In the genomic region with DNA sequence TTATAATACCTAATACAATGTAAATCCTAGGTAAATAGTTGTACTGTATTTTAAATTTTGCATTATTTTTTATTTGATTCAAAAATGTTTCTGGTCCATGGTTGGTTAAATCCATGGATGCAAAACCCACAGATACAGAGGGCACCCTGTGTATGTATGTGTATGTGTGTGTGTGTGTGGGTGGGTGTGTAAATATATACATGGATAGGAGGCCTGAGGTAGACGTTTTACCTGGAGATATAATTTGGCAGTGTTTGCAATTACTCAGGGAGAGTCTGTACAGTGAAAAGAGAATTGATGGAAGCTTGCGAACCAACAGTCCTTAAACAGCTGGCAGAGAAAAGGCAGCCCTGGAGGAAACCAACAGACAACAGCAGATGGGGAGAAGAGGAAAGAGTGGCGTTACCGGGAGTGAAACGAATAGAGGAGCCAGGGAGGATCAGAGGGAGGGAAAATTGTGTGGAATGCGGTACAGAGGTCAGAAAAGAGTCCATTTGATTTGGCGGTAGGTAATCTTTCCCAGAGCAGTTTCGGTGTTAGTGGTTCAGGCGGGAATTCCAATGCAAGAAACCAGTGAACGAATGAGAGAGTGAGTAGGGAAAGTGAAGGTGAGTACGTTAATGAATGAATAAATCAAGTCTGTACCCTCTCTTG, we compare ENCODE assay signal across 8 cellular contexts. TPM values are rescaled to one million over a fixed set of nuclear protein-coding genes. Genes with fewer than 3 reads are reported as not detected.
DNase-seq lines count a peak whose midpoint lies in the region; ATAC-seq and TF ChIP-seq lines count a peak whose summit lies in the region.

No MANE protein-coding gene starts in this region.

- H2AFZ ChIP-seq in neuronal stem cell (ENCODE audit: low read length) = peak overlapping the region; percentile 92

- no peaks in the 10 kb centered on the region for H3K27me3 Mint-ChIP-seq in T-helper 17 cell

- H3K36me3 ChIP-seq in neuronal stem cell (replicated peaks in 1 of 2; ENCODE audit: control insufficient read depth in 2 of 2, insufficient read depth in 2 of 2, low read length in 2 of 2) = peaks cover 0 to 17% of the 10 kb centered on the region in 2 donors

- no peak overlapping the region for H3K4ac ChIP-seq in neuronal stem cell (ENCODE audit: low read length)

- H3K4me3 ChIP-seq in HL-60 (replicated peaks; ENCODE audit: insufficient read depth, low read length) (peak overlapping the region; percentile 78), fibroblast of pulmonary artery (replicated peaks; ENCODE audit: low read depth, low read length) (peak overlapping the region; percentile 65), neuronal stem cell (ENCODE audit: low read length in 2 of 2) (peak overlapping the region; percentile 89 to 91)

- H3K27ac ChIP-seq in C4-2B (peak overlapping the region; percentile 84), HL-60 (replicated peaks) (peak overlapping the region; percentile 96), neuronal stem cell (replicated peaks; ENCODE audit: low read length) (no peak overlapping the region)

- H3K9ac ChIP-seq in neuronal stem cell (ENCODE audit: low read depth, low read length, poor library complexity) = no peak overlapping the region

- H3K4me3 Mint-ChIP-seq in T-helper 17 cell = peak overlapping the region; percentile 96

- H4K8ac ChIP-seq in neuronal stem cell (ENCODE audit: low read depth, low read length) = no peak overlapping the region

- no CpG with 5 or more reads among the region's 11 CpGs for WGBS in neuronal stem cell (ENCODE audit: extremely low coverage in 2 of 2, insufficient read length in 2 of 2, insufficient replicate concordance in 1 of 2), 2 donors

- H2BK120ac ChIP-seq in neuronal stem cell (ENCODE audit: low read depth, low read length) = no peak overlapping the region

- peaks cover 39% of the 10 kb centered on the region for H3K4me1 Mint-ChIP-seq in T-helper 17 cell

- H2BK15ac ChIP-seq in neuronal stem cell (ENCODE audit: low read length) = no peak overlapping the region

- no peak overlapping the region for H2BK12ac ChIP-seq in neuronal stem cell (ENCODE audit: low read length)

- H3K18ac ChIP-seq in neuronal stem cell (ENCODE audit: low read length) = no peak overlapping the region

- H4K91ac ChIP-seq in neuronal stem cell (ENCODE audit: low read depth, low read length, poor library complexity) = no peak overlapping the region

- TF ChIP-seq CTCF in C4-2B (conservative IDR thresholded peaks at IDR 0.05) (no peak), HL-60 (IDR thresholded peaks at IDR 0.05; ENCODE audit: insufficient read depth, low read length) (no peak), fibroblast of pulmonary artery (IDR thresholded peaks at IDR 0.05; ENCODE audit: low read length, missing control alignments) (no peak)

- in situ Hi-C loops in ACHN (cut with HindIII; ENCODE audit: low pct_ligation_motif_present, low pct_unique_long_range_greater_than_20kb, low sequenced_read_pairs) = no loop called here

- ATAC-seq in T-helper 17 cell (no peak), HG03159 (IDR thresholded peaks at IDR 0.05; ENCODE audit: unreplicated experiment) (no peak)

- H3K27me3 ChIP-seq in HL-60 (ENCODE audit: insufficient read depth, poor library complexity, severe bottlenecking) (no peaks in the 10 kb centered on the region), neuronal stem cell (ENCODE audit: control insufficient read depth in 3 of 3, insufficient read depth in 3 of 3, low read depth in 1 of 3, low read length in 3 of 3) (peaks cover 0 to 9% (median 0%) of the 10 kb centered on the region in 3 experiments)

- peak in 1 of 2 experiments; percentile 11 for DNase-seq in HL-60 (ENCODE audit: low read depth in 1 of 2, low spot score in 1 of 2)
- DNase-seq in T-helper 17 cell = no peak
- DNase-seq in fibroblast of pulmonary artery (ENCODE audit: low read depth) = no peak
- DNase-seq in neuronal stem cell (ENCODE audit: low spot score) = no peak
- DNase-seq in activated effector memory CD4-positive, alpha-beta T cell treated with Interleukin-2 at 50 U/mL for 16 hours = no peak
- no peak for DNase-seq in ACHN

- no peak overlapping the region for H2AK5ac ChIP-seq in neuronal stem cell (ENCODE audit: low read depth, low read length)

- no peak overlapping the region for H2BK5ac ChIP-seq in neuronal stem cell (ENCODE audit: low read length)

- no peak overlapping the region for H3K14ac ChIP-seq in neuronal stem cell (ENCODE audit: low read length)

- H3K23ac ChIP-seq in neuronal stem cell (ENCODE audit: low read depth, low read length, poor library complexity) = no peak overlapping the region

- peaks cover 0 to 1% of the 10 kb centered on the region in 2 donors for H3K4me1 ChIP-seq in neuronal stem cell (ENCODE audit: control insufficient read depth in 2 of 2, insufficient read depth in 1 of 2, low read depth in 1 of 2, low read length in 2 of 2)

- H3K9me3 ChIP-seq in T-helper 17 cell (ENCODE audit: control insufficient read depth, low read length, poor library complexity, severe bottlenecking) (no peaks in the 10 kb centered on the region), neuronal stem cell (replicated peaks in 1 of 2; ENCODE audit: control insufficient read depth in 2 of 2, insufficient read depth in 1 of 2, low read depth in 1 of 2, low read length in 2 of 2) (no peaks in the 10 kb centered on the region)

- peaks cover 8% of the 10 kb centered on the region for H3K79me1 ChIP-seq in neuronal stem cell (ENCODE audit: low read depth, low read length)

- H3K27ac Mint-ChIP-seq in T-helper 17 cell = peak overlapping the region; percentile 99

- peaks cover 7% of the 10 kb centered on the region for H3K36me3 Mint-ChIP-seq in T-helper 17 cell (ENCODE audit: low read depth)

- peak overlapping the region; percentile 83 for H3K4me2 ChIP-seq in neuronal stem cell (ENCODE audit: insufficient read depth, low read length, poor library complexity, severe bottlenecking)

RNA-seq across cellular contexts. Expression of gene NBL1, which starts 47.9 kb away (rescaled TPM):
- 10 to 100 TPM; 32.0 to 32.3 TPM for total RNA-seq in T-helper 17 cell
- polyA plus RNA-seq in neuronal stem cell (2013, experiment 1 of 2) = 21.8 TPM
- 20.7 TPM for polyA plus RNA-seq in neuronal stem cell (2013, experiment 2 of 2)
